In genomic region chr4:146329042-146329716, GRCh38 we compare ENCODE assay signal across 12 cellular contexts.
A peak's percentile ranks its signal among the peaks of the same experiment; 100 is the strongest.
DNase-seq lines count a peak whose midpoint lies in the region; ATAC-seq and TF ChIP-seq lines count a peak whose summit lies in the region.
"Had no signal": no experiment of that assay in that cellular context is flagged by ENCODE, and none has a peak within 500 bp of the region (broad histone marks: within the 10 kb centered on the region; RNA-seq: fewer than 3 reads in every experiment).

No MANE protein-coding gene starts in this region.

- H3K4me3 ChIP-seq in astrocyte of the cerebellum (ENCODE audit: low read depth, low read length), result no peak overlapping the region

- no peaks in the 10 kb centered on the region for H3K4me1 Mint-ChIP-seq in HFFc6 (ENCODE audit: low read depth)

- DNase-seq in A172 (ENCODE audit: low spot score), result peak; percentile 79
- DNase-seq in HFFc6, result peak; percentile 70
- peak; percentile 11 for DNase-seq in astrocyte of the cerebellum (ENCODE audit: low read depth)
- DNase-seq in glomerular visceral epithelial cell (ENCODE audit: extremely low spot score), result peak; percentile 26
- no peak for DNase-seq in KG1 (lab: John Stamatoyannopoulos, UW)
- no peak for DNase-seq in left lobe of liver (ENCODE audit: low spot score)
- DNase-seq: activated CD8-positive, alpha-beta memory T cell treated with anti-CD3 and anti-CD28 coated beads, Interleukin-2, amount 50 U/mL, for 48 hours; amygdala; naive thymus-derived CD4-positive, alpha-beta T cell had no signal

- peaks cover 5% of the 10 kb centered on the region; the same call in 1 of the 2 replicates for H3K36me3 Mint-ChIP-seq in HFFc6 (ENCODE audit: low read depth)

- H3K4me3 Mint-ChIP-seq in HFFc6, result peak overlapping the region; percentile 56; the same call in 1 of the 2 replicates
- H3K4me3 Mint-ChIP-seq: naive thymus-derived CD4-positive, alpha-beta T cell had no signal

- ATAC-seq in HG03439 (IDR thresholded peaks at IDR 0.05; ENCODE audit: unreplicated experiment) (no peak), HG03432 (IDR thresholded peaks at IDR 0.05; ENCODE audit: unreplicated experiment) (no peak), left lobe of liver (no peak)
- ATAC-seq: naive thymus-derived CD4-positive, alpha-beta T cell; Right ventricle myocardium inferior had no signal

- H3K27ac Mint-ChIP-seq in HFFc6, result peak overlapping the region; percentile 94

- TF ChIP-seq CTCF in HFFc6 (IDR thresholded peaks at IDR 0.05), result no peak
- no peak for TF ChIP-seq CTCF in astrocyte of the cerebellum (IDR thresholded peaks at IDR 0.05; ENCODE audit: low read depth, low read length, missing control alignments)

- H3K9me3 Mint-ChIP-seq in HFFc6, result no peaks in the 10 kb centered on the region

- no peaks in the 10 kb centered on the region for H3K27me3 Mint-ChIP-seq in HFFc6 (ENCODE audit: insufficient read depth)
- H3K27me3 Mint-ChIP-seq: naive thymus-derived CD4-positive, alpha-beta T cell had no signal

- in situ Hi-C loops in astrocyte of the cerebellum (cut with HindIII; ENCODE audit: low sequenced_read_pairs), result loop anchor here (5.0 kb wide), 1 partner anchor 62 kb away; no protein-coding TSS in a partner anchor

Comparison
In these comparisons a context has a peak if more than half of its experiments do, and no peak if none do; other contexts are left out.
1. DNase-seq: peak in A172 (single experiment), HFFc6 (single experiment), astrocyte of the cerebellum (single experiment) and glomerular visceral epithelial cell (single experiment); none in KG1 (single experiment) and left lobe of liver (single experiment).